Comparison of ENCODE assay signal across 8 cellular contexts in genomic region chr12:100199023-100199346, GRCh38. TPM values are rescaled to one million over a fixed set of nuclear protein-coding genes. Genes with fewer than 3 reads are reported as not detected.
DNase-seq lines count a peak whose midpoint lies in the region; ATAC-seq and TF ChIP-seq lines count a peak whose summit lies in the region.

No MANE protein-coding gene starts in this region.

- H3K4me1 ChIP-seq in CD4-positive, CD25-positive, alpha-beta regulatory T cell (ENCODE audit: control insufficient read depth, insufficient read depth, low read length, poor library complexity, severe bottlenecking) = peaks cover 21% of the 10 kb centered on the region
- peaks cover 10 to 27% of the 10 kb centered on the region in 2 donors for H3K4me1 ChIP-seq in naive thymus-derived CD4-positive, alpha-beta T cell (ENCODE audit: control insufficient read depth in 2 of 2, insufficient read depth in 2 of 2, low read length in 2 of 2)

- POLR2A ChIA-PET in MCF 10A (lab: Yijun Ruan, JAX) = interaction anchor here (1.0 kb wide), 1 partner anchor 69 kb away, joined by 3 read pairs; no protein-coding TSS in a partner anchor
- POLR2A ChIA-PET in naive thymus-derived CD4-positive, alpha-beta T cell (lab: Charles Lee) = no interaction called here

- H3K4me3 Mint-ChIP-seq in CD4-positive, CD25-positive, alpha-beta regulatory T cell = peak overlapping the region; percentile 88 to 99 (median 95)
- peak overlapping the region; percentile 99 for H3K4me3 Mint-ChIP-seq in MCF 10A (ENCODE audit: unreplicated experiment)
- peak overlapping the region; percentile 95 to 99 (median 98) for H3K4me3 Mint-ChIP-seq in naive thymus-derived CD4-positive, alpha-beta T cell

- no peaks in the 10 kb centered on the region for H3K27me3 Mint-ChIP-seq in CD4-positive, CD25-positive, alpha-beta regulatory T cell
- no peaks in the 10 kb centered on the region for H3K27me3 Mint-ChIP-seq in MCF 10A (ENCODE audit: insufficient read depth, unreplicated experiment)
- H3K27me3 Mint-ChIP-seq in naive thymus-derived CD4-positive, alpha-beta T cell = no peaks in the 10 kb centered on the region

- H3K27ac Mint-ChIP-seq in CD4-positive, CD25-positive, alpha-beta regulatory T cell = peak overlapping the region; percentile 79 to 100 (median 99)
- peak overlapping the region; percentile 93 for H3K27ac Mint-ChIP-seq in MCF 10A (ENCODE audit: low read depth, unreplicated experiment)
- peak overlapping the region; percentile 53 to 100 (median 89) for H3K27ac Mint-ChIP-seq in naive thymus-derived CD4-positive, alpha-beta T cell

- peak overlapping the region; percentile 61 for H3K4me3 ChIP-seq in CD4-positive, CD25-positive, alpha-beta regulatory T cell (ENCODE audit: low read depth, low read length)
- H3K4me3 ChIP-seq in naive thymus-derived CD4-positive, alpha-beta T cell (ENCODE audit: low read length) = peak overlapping the region; percentile 84

- no TSS peak for BruUV-seq in MCF 10A (replicated peaks; lab: Mats Ljungman, UMichigan)

- H3K4me1 Mint-ChIP-seq in CD4-positive, CD25-positive, alpha-beta regulatory T cell = peaks cover 8 to 60% (median 29%) of the 10 kb centered on the region in 4 donors
- H3K4me1 Mint-ChIP-seq in MCF 10A (ENCODE audit: insufficient read depth, unreplicated experiment) = peaks cover 10% of the 10 kb centered on the region
- H3K4me1 Mint-ChIP-seq in naive thymus-derived CD4-positive, alpha-beta T cell = peaks cover 17 to 51% (median 42%) of the 10 kb centered on the region in 7 donors

- no peaks in the 10 kb centered on the region for H3K27me3 ChIP-seq in CD4-positive, CD25-positive, alpha-beta regulatory T cell (ENCODE audit: control insufficient read depth, insufficient read depth, low read length)
- H3K27me3 ChIP-seq in naive thymus-derived CD4-positive, alpha-beta T cell (ENCODE audit: control insufficient read depth in 2 of 2, insufficient read depth in 2 of 2, low read length in 2 of 2) = no peaks in the 10 kb centered on the region

- intact Hi-C loops in MCF 10A (cut with micrococcal nuclease) = loop anchor here (1.0 kb wide), 1 partner anchor 57 kb away; the partner anchor contains the start of gene BLTP3B
- intact Hi-C loops in naive thymus-derived CD4-positive, alpha-beta T cell (cut with micrococcal nuclease) = loop anchor here (1.0 kb wide), 3 partner anchors 14 to 45 kb away; no protein-coding TSS in a partner anchor

- H3K36me3 ChIP-seq in CD4-positive, CD25-positive, alpha-beta regulatory T cell (ENCODE audit: control insufficient read depth, insufficient read depth, low read length) = peaks cover 9% of the 10 kb centered on the region
- peaks cover 0 to 15% (median 0%) of the 10 kb centered on the region in 3 experiments for H3K36me3 ChIP-seq in naive thymus-derived CD4-positive, alpha-beta T cell (ENCODE audit: control insufficient read depth in 2 of 3, insufficient read depth in 3 of 3, low read length in 3 of 3)

- CTCF ChIA-PET in MCF 10A (lab: Yijun Ruan, JAX) = interaction anchor here (0.5 kb wide), 1 partner anchor 506 kb away, joined by 3 read pairs; no protein-coding TSS in a partner anchor
- CTCF ChIA-PET in naive thymus-derived CD4-positive, alpha-beta T cell (lab: Charles Lee) = no interaction called here

- H3K9me3 Mint-ChIP-seq in CD4-positive, CD25-positive, alpha-beta regulatory T cell = no peaks in the 10 kb centered on the region
- no peaks in the 10 kb centered on the region for H3K9me3 Mint-ChIP-seq in MCF 10A (ENCODE audit: unreplicated experiment)
- peaks cover 0 to 6% (median 0%) of the 10 kb centered on the region in 11 donors for H3K9me3 Mint-ChIP-seq in naive thymus-derived CD4-positive, alpha-beta T cell

- no peak for TF ChIP-seq CTCF in MCF 10A (IDR thresholded peaks at IDR 0.05; ENCODE audit: unreplicated experiment)

- no peak for ATAC-seq in CD4-positive, CD25-positive, alpha-beta regulatory T cell (ENCODE audit: low read depth in 2 of 2)
- ATAC-seq in HG03442 (IDR thresholded peaks at IDR 0.05; ENCODE audit: unreplicated experiment) (peak; percentile 1), GM18873 (IDR thresholded peaks at IDR 0.05; ENCODE audit: low FRiP score, unreplicated experiment) (no peak), GM19452 (IDR thresholded peaks at IDR 0.05; ENCODE audit: unreplicated experiment) (no peak)
- ATAC-seq in naive thymus-derived CD4-positive, alpha-beta T cell = no peak

- H3K36me3 Mint-ChIP-seq in CD4-positive, CD25-positive, alpha-beta regulatory T cell = peaks cover 20% of the 10 kb centered on the region
- peaks cover 20% of the 10 kb centered on the region for H3K36me3 Mint-ChIP-seq in MCF 10A (ENCODE audit: insufficient read depth, unreplicated experiment)
- peaks cover 4 to 21% (median 16%) of the 10 kb centered on the region in 5 donors for H3K36me3 Mint-ChIP-seq in naive thymus-derived CD4-positive, alpha-beta T cell

- no peak for DNase-seq in CD4-positive, CD25-positive, alpha-beta regulatory T cell
- no peak for DNase-seq in MCF 10A (ENCODE audit: unreplicated experiment)
- DNase-seq in naive thymus-derived CD4-positive, alpha-beta T cell = no peak
- DNase-seq in iPS-NIHi11 (ENCODE audit: low spot score) = no peak
- DNase-seq in D341Med (ENCODE audit: low spot score) = no peak

- H3K9me3 ChIP-seq in CD4-positive, CD25-positive, alpha-beta regulatory T cell (ENCODE audit: control insufficient read depth in 2 of 2, low read length in 2 of 2) = no peaks in the 10 kb centered on the region
- no peaks in the 10 kb centered on the region for H3K9me3 ChIP-seq in naive thymus-derived CD4-positive, alpha-beta T cell (ENCODE audit: control insufficient read depth in 2 of 3, low read length in 3 of 3)

- H3K27ac ChIP-seq in CD4-positive, CD25-positive, alpha-beta regulatory T cell (ENCODE audit: insufficient read depth, low read length, poor library complexity, severe bottlenecking) = peak overlapping the region; percentile 93
- H3K27ac ChIP-seq in naive thymus-derived CD4-positive, alpha-beta T cell (ENCODE audit: low read depth, low read length) = peak overlapping the region; percentile 95

RNA-seq across cellular contexts. Expression of gene ACTR6, which starts 1.6 kb away (rescaled TPM):
- 30.6 TPM for total RNA-seq in CD4-positive, CD25-positive, alpha-beta regulatory T cell
- polyA plus RNA-seq in CD4-positive, CD25-positive, alpha-beta regulatory T cell = 10 to 100 TPM; 36.2 to 41.9 (median 39.5) TPM
- total RNA-seq in MCF 10A (2022) = 26.4 and 28.8 TPM in 2 replicates
- 10 to 100 TPM; 24.1 to 46.8 (median 34.6) TPM for total RNA-seq in naive thymus-derived CD4-positive, alpha-beta T cell
- polyA plus RNA-seq in naive thymus-derived CD4-positive, alpha-beta T cell = 10 to 100 TPM; 40.2 to 43.4 TPM

RNA-seq across cellular contexts. Expression of gene BLTP3B, which starts 56.3 kb away (rescaled TPM):
- 26.5 TPM for total RNA-seq in CD4-positive, CD25-positive, alpha-beta regulatory T cell
- 10 to 100 TPM; 12.1 to 17.9 (median 16.4) TPM for polyA plus RNA-seq in CD4-positive, CD25-positive, alpha-beta regulatory T cell
- total RNA-seq in MCF 10A (2022) = 17.7 and 20.1 TPM in 2 replicates
- 10 to 100 TPM; 13.1 to 28.9 (median 18.0) TPM for total RNA-seq in naive thymus-derived CD4-positive, alpha-beta T cell
- polyA plus RNA-seq in naive thymus-derived CD4-positive, alpha-beta T cell = 10 to 100 TPM; 12.7 to 13.5 TPM
